Comparison of ENCODE assay signal across 15 cellular contexts in the genomic region with DNA sequence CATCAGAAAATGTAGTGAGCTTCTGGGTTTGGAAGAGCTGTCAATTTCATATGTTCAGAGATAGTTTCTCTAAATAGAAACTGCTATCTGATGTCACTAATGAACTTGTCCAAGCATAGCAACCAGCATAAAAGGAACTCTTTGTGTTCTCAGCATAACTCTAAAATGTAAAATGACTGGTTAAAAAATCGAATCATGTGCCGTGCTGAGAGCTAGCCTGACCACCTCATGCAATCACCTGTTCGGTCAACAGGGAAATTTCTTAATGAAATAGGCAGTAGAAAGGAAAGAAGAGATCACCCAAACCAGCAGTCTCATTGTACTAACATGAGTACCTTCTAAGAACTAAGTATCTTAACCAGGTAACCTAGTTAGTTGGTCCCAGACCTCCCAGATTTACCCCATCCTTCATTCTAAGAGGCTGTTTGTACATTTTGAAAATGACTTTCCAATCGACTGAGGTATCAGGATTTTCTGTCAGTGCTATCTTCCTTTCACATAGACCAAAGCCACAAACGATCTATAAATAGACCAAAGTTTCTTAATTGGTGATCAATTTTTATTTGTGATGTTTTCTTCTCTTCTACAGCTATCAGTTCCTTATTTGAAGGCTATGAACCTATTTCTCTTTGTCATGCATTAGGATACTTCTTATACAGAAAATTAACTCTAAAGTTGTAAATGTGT.
DNase-seq lines count a peak whose midpoint lies in the region; ATAC-seq and TF ChIP-seq lines count a peak whose summit lies in the region.
"Had no signal": no experiment of that assay in that cellular context is flagged by ENCODE, and none has a peak within 500 bp of the region (broad histone marks: within the 10 kb centered on the region; RNA-seq: fewer than 3 reads in every experiment).

No MANE protein-coding gene starts in this region.

- H3K23ac ChIP-seq in IMR-90 (ENCODE audit: low read depth, low read length), result no peak overlapping the region

- H3K9me1 ChIP-seq in IMR-90 (ENCODE audit: insufficient read depth, low read length), result no peaks in the 10 kb centered on the region

- no peak for TF ChIP-seq RAD21 in IMR-90 (IDR thresholded peaks at IDR 0.05; ENCODE audit: low read length)

- H3K14ac ChIP-seq in IMR-90 (replicated peaks; ENCODE audit: low read depth, low read length), result no peak overlapping the region

- H2BK20ac ChIP-seq in IMR-90 (ENCODE audit: low read depth, low read length), result no peak overlapping the region

- H3K27me3 Mint-ChIP-seq in Calu3 (ENCODE audit: unreplicated experiment) (no peaks in the 10 kb centered on the region), HFFc6 (ENCODE audit: insufficient read depth) (no peaks in the 10 kb centered on the region)
- H3K27me3 Mint-ChIP-seq: activated naive CD8-positive, alpha-beta T cell treated with anti-CD3 and anti-CD28 coated beads, Interleukin-2, amount 10 ng/mL, durations not matched to agents 7 days and 5 days; activated T-cell treated with anti-CD3 and anti-CD28 coated beads, Interleukin-2, amount 50 U/mL, for 24 hours; natural killer cell treated with Interleukin-12 subunit alpha and Interleukin-12 subunit beta and Interleukin-15 and Interleukin-18, amount 100 ng/mL, for 72 hours had no signal

- no peak for TF ChIP-seq POLR2A in IMR-90 (IDR thresholded peaks at IDR 0.05; ENCODE audit: low read depth, low read length)

- peak; percentile 23 for DNase-seq in Calu3
- no peak for DNase-seq in IMR-90
- no peak for DNase-seq in left lobe of liver (ENCODE audit: low spot score)
- DNase-seq in psoas muscle, result no peak
- no peak for DNase-seq in HFFc6
- no peak for DNase-seq in BE2C
- no peak for DNase-seq in NCI-H510A treated with DMSO at 0.1 percent for 48 hours (lab: John Stamatoyannopoulos, UW)
- DNase-seq: activated CD4-positive, alpha-beta T cell treated with anti-CD3 and anti-CD28 coated beads, Interleukin-2, amount 50 U/mL, for 1 hour; activated naive CD8-positive, alpha-beta T cell treated with anti-CD3 and anti-CD28 coated beads, Interleukin-2, amount 10 ng/mL, durations not matched to agents 7 days and 5 days; activated T-cell treated with anti-CD3 and anti-CD28 coated beads, Interleukin-2, amount 50 U/mL, for 24 hours; NCI-H1694 treated with DMSO at 0.1 percent for 48 hours; NCI-H446; OCI-M1 had no signal

- H2BK120ac ChIP-seq in IMR-90 (ENCODE audit: low read depth, low read length), result no peak overlapping the region

- no peak overlapping the region for H2AFZ ChIP-seq in IMR-90 (replicated peaks; ENCODE audit: low read length, poor library complexity)

- H3K79me1 ChIP-seq in IMR-90 (ENCODE audit: low read depth in 1 of 2, low read length in 2 of 2), result no peaks in the 10 kb centered on the region

- no peak overlapping the region for H3K4me3 ChIP-seq in IMR-90 (ENCODE audit: insufficient read depth, low read depth, low read length)
- no peak overlapping the region for H3K4me3 ChIP-seq in psoas muscle
- H3K4me3 ChIP-seq in BE2C (ENCODE audit: low read depth, low read length), result no peak overlapping the region

- dilution Hi-C loops in IMR-90 (cut with HindIII; ENCODE audit: low sequenced_read_pairs, unreplicated experiment), result no loop called here

- H2BK15ac ChIP-seq in IMR-90 (ENCODE audit: low read depth, low read length), result no peak overlapping the region

- H2AK5ac ChIP-seq in IMR-90 (ENCODE audit: low read depth, low read length), result peak overlapping the region; percentile 20; the same call in 1 of the 2 replicates

- CTCF ChIA-PET in Calu3 (lab: Charles Lee) (no interaction called here), IMR-90 (lab: Yijun Ruan, JAX) (interaction anchor here (1.9 kb wide), 1 partner anchor 15 kb away, joined by 5 read pairs; no protein-coding TSS in a partner anchor)

- no peak overlapping the region for H2AK9ac ChIP-seq in IMR-90 (replicated peaks; ENCODE audit: low read depth, low read length, poor library complexity)

- no peak overlapping the region for H3K4ac ChIP-seq in IMR-90 (ENCODE audit: low read depth, low read length)

- H3K9me3 ChIP-seq in IMR-90 (ENCODE audit: control insufficient read depth, insufficient read depth, low read length), result no peaks in the 10 kb centered on the region
- H3K9me3 ChIP-seq in psoas muscle, result no peaks in the 10 kb centered on the region
- no peaks in the 10 kb centered on the region for H3K9me3 ChIP-seq in BE2C

- no peak overlapping the region for H3K27ac ChIP-seq in IMR-90 (ENCODE audit: insufficient read depth, low read length)
- H3K27ac ChIP-seq in psoas muscle, result no peak overlapping the region

- ATAC-seq in GM19452 (IDR thresholded peaks at IDR 0.05; ENCODE audit: unreplicated experiment), result peak; percentile 74
- ATAC-seq in IMR-90 (ENCODE audit: low read depth), result no peak
- ATAC-seq in left lobe of liver, result peak; percentile 43
- no peak for ATAC-seq in psoas muscle
- ATAC-seq: natural killer cell treated with Interleukin-12 subunit alpha and Interleukin-12 subunit beta and Interleukin-15 and Interleukin-18, amount 100 ng/mL, for 72 hours had no signal

- H3K36me3 ChIP-seq in IMR-90 (ENCODE audit: control insufficient read depth, insufficient read depth, low read length) (no peaks in the 10 kb centered on the region), psoas muscle (ENCODE audit: insufficient read depth in 1 of 2, low read depth in 1 of 2) (peaks cover 3 to 26% of the 10 kb centered on the region in 2 donors), BE2C (no peaks in the 10 kb centered on the region)

- H3K56ac ChIP-seq in IMR-90 (ENCODE audit: extremely low read depth, insufficient read depth, low read length), result no peak overlapping the region

- no peak overlapping the region for H3K9ac ChIP-seq in IMR-90 (ENCODE audit: low read depth, low read length)

- no peaks in the 10 kb centered on the region for H4K20me1 ChIP-seq in IMR-90 (ENCODE audit: insufficient read depth, low read length)

- in situ Hi-C loops in IMR-90 (cut with MboI; ENCODE audit: low sequenced_read_pairs), result no loop called here

- H3K4me1 ChIP-seq in IMR-90 (ENCODE audit: control insufficient read depth, insufficient read depth, low read length) (peaks cover 5% of the 10 kb centered on the region), psoas muscle (no peaks in the 10 kb centered on the region), BE2C (no peaks in the 10 kb centered on the region)

- H3K27ac Mint-ChIP-seq in Calu3 (ENCODE audit: unreplicated experiment) (peak overlapping the region; percentile 75), HFFc6 (no peak overlapping the region)
- H3K27ac Mint-ChIP-seq: activated naive CD8-positive, alpha-beta T cell treated with anti-CD3 and anti-CD28 coated beads, Interleukin-2, amount 10 ng/mL, durations not matched to agents 7 days and 5 days; activated T-cell treated with anti-CD3 and anti-CD28 coated beads, Interleukin-2, amount 50 U/mL, for 24 hours; natural killer cell treated with Interleukin-12 subunit alpha and Interleukin-12 subunit beta and Interleukin-15 and Interleukin-18, amount 100 ng/mL, for 72 hours had no signal

- no peak overlapping the region for H3K4me2 ChIP-seq in IMR-90 (ENCODE audit: low read depth, low read length)

- POLR2A ChIA-PET in IMR-90 (lab: Charles Lee; ENCODE audit: unreplicated experiment), result no interaction called here

- H3K9me3 Mint-ChIP-seq in Calu3 (ENCODE audit: low read depth, unreplicated experiment) (no peaks in the 10 kb centered on the region), HFFc6 (no peaks in the 10 kb centered on the region)
- H3K9me3 Mint-ChIP-seq: activated naive CD8-positive, alpha-beta T cell treated with anti-CD3 and anti-CD28 coated beads, Interleukin-2, amount 10 ng/mL, durations not matched to agents 7 days and 5 days; activated T-cell treated with anti-CD3 and anti-CD28 coated beads, Interleukin-2, amount 50 U/mL, for 24 hours; natural killer cell treated with Interleukin-12 subunit alpha and Interleukin-12 subunit beta and Interleukin-15 and Interleukin-18, amount 100 ng/mL, for 72 hours had no signal

- H4K5ac ChIP-seq in IMR-90 (ENCODE audit: low read depth, low read length), result no peak overlapping the region

- no TSS peak for BruUV-seq in Calu3 (replicated peaks; lab: Mats Ljungman, UMichigan)
- no TSS peak for BruUV-seq in IMR-90 (replicated peaks; lab: Mats Ljungman, UMichigan)

- H4K8ac ChIP-seq in IMR-90 (ENCODE audit: low read depth in 2 of 2, low read length in 2 of 2), result no peak overlapping the region

- peaks cover 27% of the 10 kb centered on the region for H3K4me1 Mint-ChIP-seq in Calu3 (ENCODE audit: low read depth, unreplicated experiment)
- peaks cover 31% of the 10 kb centered on the region for H3K4me1 Mint-ChIP-seq in HFFc6 (ENCODE audit: low read depth)
- H3K4me1 Mint-ChIP-seq: activated naive CD8-positive, alpha-beta T cell treated with anti-CD3 and anti-CD28 coated beads, Interleukin-2, amount 10 ng/mL, durations not matched to agents 7 days and 5 days had no signal

- H3K36me3 Mint-ChIP-seq in Calu3 (ENCODE audit: insufficient read depth, unreplicated experiment) (no peaks in the 10 kb centered on the region), HFFc6 (ENCODE audit: low read depth) (peaks cover 7% of the 10 kb centered on the region; the same call in 1 of the 2 replicates)
- H3K36me3 Mint-ChIP-seq: natural killer cell treated with Interleukin-12 subunit alpha and Interleukin-12 subunit beta and Interleukin-15 and Interleukin-18, amount 100 ng/mL, for 72 hours had no signal

- no peak overlapping the region for H2BK5ac ChIP-seq in IMR-90 (ENCODE audit: low read depth, low read length, poor library complexity, severe bottlenecking)

- intact Hi-C loops in Calu3 (cut with micrococcal nuclease; ENCODE audit: unreplicated experiment), result loop anchor here (2.0 to 5.0 kb wide), 2 partner anchors 153 to 197 kb away; no protein-coding TSS in a partner anchor
- intact Hi-C loops in IMR-90 (cut with micrococcal nuclease), result no loop called here
- intact Hi-C loops in psoas muscle (cut with DNase I), result loop anchor here in 1 of 2 donors (10.0 kb wide), 1 partner anchor 51 kb away; no protein-coding TSS in a partner anchor

- TF ChIP-seq CTCF in Calu3 (IDR thresholded peaks at IDR 0.05; ENCODE audit: unreplicated experiment), result no peak
- TF ChIP-seq CTCF in IMR-90 (conservative IDR thresholded peaks at IDR 0.05; ENCODE audit: low read depth, low read length), result no peak
- TF ChIP-seq CTCF in psoas muscle (IDR thresholded peaks at IDR 0.05), result no peak
- no peak for TF ChIP-seq CTCF in HFFc6 (IDR thresholded peaks at IDR 0.05)
- TF ChIP-seq CTCF in BE2C (IDR thresholded peaks at IDR 0.05; ENCODE audit: low read depth, low read length), result no peak

- WGBS in IMR-90 (ENCODE audit: extremely low coverage in 2 of 2, insufficient read length in 1 of 2), 2 experiments, result no CpG with 5 or more reads among the region's 5 CpGs
- WGBS in psoas muscle, 3 donors, result 64 to 72% (median 69%) methylated on average over 5 of the region's 5 CpGs

- H3K27me3 ChIP-seq in IMR-90 (ENCODE audit: control insufficient read depth, insufficient read depth, low read length), result no peaks in the 10 kb centered on the region
- H3K27me3 ChIP-seq in psoas muscle (ENCODE audit: insufficient read depth in 3 of 3, low read length in 2 of 3), result no peaks in the 10 kb centered on the region
- H3K27me3 ChIP-seq in BE2C, result no peaks in the 10 kb centered on the region

- no peak overlapping the region for H3K18ac ChIP-seq in IMR-90 (ENCODE audit: low read depth, low read length)

- H3K4me3 Mint-ChIP-seq in Calu3 (ENCODE audit: low read depth, unreplicated experiment), result peak overlapping the region; percentile 8
- H3K4me3 Mint-ChIP-seq in HFFc6, result no peak overlapping the region
- H3K4me3 Mint-ChIP-seq: activated naive CD8-positive, alpha-beta T cell treated with anti-CD3 and anti-CD28 coated beads, Interleukin-2, amount 10 ng/mL, durations not matched to agents 7 days and 5 days; activated T-cell treated with anti-CD3 and anti-CD28 coated beads, Interleukin-2, amount 50 U/mL, for 24 hours; natural killer cell treated with Interleukin-12 subunit alpha and Interleukin-12 subunit beta and Interleukin-15 and Interleukin-18, amount 100 ng/mL, for 72 hours had no signal

- no peak overlapping the region for H4K91ac ChIP-seq in IMR-90 (ENCODE audit: insufficient read depth, low read depth, low read length)

Comparison
In these comparisons a context has a peak if more than half of its experiments do, and no peak if none do; other contexts are left out.
1. ATAC-seq: peak in GM19452 (single experiment) and left lobe of liver (single experiment); none in IMR-90 (single experiment) and psoas muscle (0 of 4).